In genomic region chr4:152500798-152501434, GRCh38 we compare ENCODE assay signal across 1 cellular context.
A peak's percentile ranks its signal among the peaks of the same experiment; 100 is the strongest.
TF ChIP-seq lines count a peak whose summit lies in the region.

No MANE protein-coding gene starts in this region.

TF ChIP-seq in K562, 482 proteins besides CTCF, POLR2A, EP300 and RAD21 (continued from another document):
- TF ChIP-seq ZBTB40 (IDR thresholded peaks at IDR 0.05), result no peak
- TF ChIP-seq ZBTB40 (CRISPR knock-in tag; IDR thresholded peaks at IDR 0.05), result no peak
- no peak for TF ChIP-seq ZNF507 (tag; conservative IDR thresholded peaks at IDR 0.05)
- no peak for TF ChIP-seq ESRRB (CRISPR knock-in tag; IDR thresholded peaks at IDR 0.05; ENCODE audit: borderline replicate concordance)
- TF ChIP-seq EWSR1 (IDR thresholded peaks at IDR 0.05; ENCODE audit: borderline replicate concordance, low read depth, partially characterized antibody), result no peak
- TF ChIP-seq ZNF586 (CRISPR knock-in tag; conservative IDR thresholded peaks at IDR 0.05), result no peak
- TF ChIP-seq ZNF318 (IDR thresholded peaks at IDR 0.05; ENCODE audit: borderline replicate concordance in 1 of 2, low read depth in 1 of 2), result 0 out of 4 replicates have a peak, but pooled peaks of 1 of the 2 experiments have one; percentile 18
TF ChIP-seq in K562: peak in this region for 9.
